1 cellular context compared by ENCODE assay signal in the genomic region with DNA sequence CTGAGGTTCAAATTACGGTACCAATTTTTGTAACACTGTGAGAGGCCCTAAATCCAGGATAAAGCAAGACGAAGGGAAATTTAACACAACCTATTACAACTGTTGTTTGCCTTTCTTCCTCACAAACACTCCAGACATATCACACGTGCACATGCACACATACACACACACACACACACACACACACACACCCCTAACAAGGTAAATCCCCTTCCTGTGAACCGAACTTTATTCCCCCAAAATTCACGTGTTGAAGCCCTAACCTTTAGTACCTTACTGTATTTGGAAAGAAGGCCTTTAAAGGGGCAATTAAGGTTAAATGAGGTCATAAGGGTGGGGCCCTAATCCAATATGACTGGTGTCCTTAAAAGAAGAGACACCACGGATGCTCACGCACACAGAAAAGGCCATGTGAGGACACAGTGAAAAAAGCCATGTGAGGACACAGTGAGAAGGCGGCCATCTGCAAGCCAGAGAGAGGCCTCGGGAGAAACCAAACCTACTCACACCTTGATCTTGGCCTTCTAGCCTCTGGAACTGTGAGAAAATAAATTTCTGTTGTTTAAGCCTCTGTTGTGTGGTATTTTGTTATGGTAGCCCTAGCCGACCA.
A peak's percentile ranks its signal among the peaks of the same experiment; 100 is the strongest.
TF ChIP-seq lines count a peak whose summit lies in the region.

No MANE protein-coding gene starts in this region.

TF ChIP-seq in HEK293, 187 proteins besides CTCF, POLR2A, EP300 and RAD21:
- TF ChIP-seq, protein P1, sequence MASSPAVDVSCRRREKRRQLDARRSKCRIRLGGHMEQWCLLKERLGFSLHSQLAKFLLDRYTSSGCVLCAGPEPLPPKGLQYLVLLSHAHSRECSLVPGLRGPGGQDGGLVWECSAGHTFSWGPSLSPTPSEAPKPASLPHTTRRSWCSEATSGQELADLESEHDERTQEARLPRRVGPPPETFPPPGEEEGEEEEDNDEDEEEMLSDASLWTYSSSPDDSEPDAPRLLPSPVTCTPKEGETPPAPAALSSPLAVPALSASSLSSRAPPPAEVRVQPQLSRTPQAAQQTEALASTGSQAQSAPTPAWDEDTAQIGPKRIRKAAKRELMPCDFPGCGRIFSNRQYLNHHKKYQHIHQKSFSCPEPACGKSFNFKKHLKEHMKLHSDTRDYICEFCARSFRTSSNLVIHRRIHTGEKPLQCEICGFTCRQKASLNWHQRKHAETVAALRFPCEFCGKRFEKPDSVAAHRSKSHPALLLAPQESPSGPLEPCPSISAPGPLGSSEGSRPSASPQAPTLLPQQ (tag by site-specific recombination; IDR thresholded peaks at IDR 0.05) = peak; percentile 76
- TF ChIP-seq, protein P2, sequence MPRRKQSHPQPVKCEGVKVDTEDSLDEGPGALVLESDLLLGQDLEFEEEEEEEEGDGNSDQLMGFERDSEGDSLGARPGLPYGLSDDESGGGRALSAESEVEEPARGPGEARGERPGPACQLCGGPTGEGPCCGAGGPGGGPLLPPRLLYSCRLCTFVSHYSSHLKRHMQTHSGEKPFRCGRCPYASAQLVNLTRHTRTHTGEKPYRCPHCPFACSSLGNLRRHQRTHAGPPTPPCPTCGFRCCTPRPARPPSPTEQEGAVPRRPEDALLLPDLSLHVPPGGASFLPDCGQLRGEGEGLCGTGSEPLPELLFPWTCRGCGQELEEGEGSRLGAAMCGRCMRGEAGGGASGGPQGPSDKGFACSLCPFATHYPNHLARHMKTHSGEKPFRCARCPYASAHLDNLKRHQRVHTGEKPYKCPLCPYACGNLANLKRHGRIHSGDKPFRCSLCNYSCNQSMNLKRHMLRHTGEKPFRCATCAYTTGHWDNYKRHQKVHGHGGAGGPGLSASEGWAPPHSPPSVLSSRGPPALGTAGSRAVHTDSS (tag by site-specific recombination; IDR thresholded peaks at IDR 0.05) = no peak
- TF ChIP-seq, protein P3, sequence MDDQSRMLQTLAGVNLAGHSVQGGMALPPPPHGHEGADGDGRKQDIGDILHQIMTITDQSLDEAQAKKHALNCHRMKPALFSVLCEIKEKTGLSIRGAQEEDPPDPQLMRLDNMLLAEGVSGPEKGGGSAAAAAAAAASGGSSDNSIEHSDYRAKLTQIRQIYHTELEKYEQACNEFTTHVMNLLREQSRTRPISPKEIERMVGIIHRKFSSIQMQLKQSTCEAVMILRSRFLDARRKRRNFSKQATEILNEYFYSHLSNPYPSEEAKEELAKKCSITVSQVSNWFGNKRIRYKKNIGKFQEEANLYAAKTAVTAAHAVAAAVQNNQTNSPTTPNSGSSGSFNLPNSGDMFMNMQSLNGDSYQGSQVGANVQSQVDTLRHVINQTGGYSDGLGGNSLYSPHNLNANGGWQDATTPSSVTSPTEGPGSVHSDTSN (CRISPR knock-in tag; IDR thresholded peaks at IDR 0.05) = no peak
- TF ChIP-seq ZNF433 (tag by site-specific recombination; IDR thresholded peaks at IDR 0.05; ENCODE audit: low read depth) (no peak), ZFP69B (tag by site-specific recombination; IDR thresholded peaks at IDR 0.05) (peak; percentile 58), ZBTB20 (tag by site-specific recombination; IDR thresholded peaks at IDR 0.05) (no peak), ZFP3 (tag by site-specific recombination; IDR thresholded peaks at IDR 0.05; ENCODE audit: low read depth) (no peak), ZNF548 (tag by site-specific recombination; IDR thresholded peaks at IDR 0.05) (peak; percentile 77), ZNF48 (tag by site-specific recombination; IDR thresholded peaks at IDR 0.05) (no peak)
- TF ChIP-seq, protein P4, sequence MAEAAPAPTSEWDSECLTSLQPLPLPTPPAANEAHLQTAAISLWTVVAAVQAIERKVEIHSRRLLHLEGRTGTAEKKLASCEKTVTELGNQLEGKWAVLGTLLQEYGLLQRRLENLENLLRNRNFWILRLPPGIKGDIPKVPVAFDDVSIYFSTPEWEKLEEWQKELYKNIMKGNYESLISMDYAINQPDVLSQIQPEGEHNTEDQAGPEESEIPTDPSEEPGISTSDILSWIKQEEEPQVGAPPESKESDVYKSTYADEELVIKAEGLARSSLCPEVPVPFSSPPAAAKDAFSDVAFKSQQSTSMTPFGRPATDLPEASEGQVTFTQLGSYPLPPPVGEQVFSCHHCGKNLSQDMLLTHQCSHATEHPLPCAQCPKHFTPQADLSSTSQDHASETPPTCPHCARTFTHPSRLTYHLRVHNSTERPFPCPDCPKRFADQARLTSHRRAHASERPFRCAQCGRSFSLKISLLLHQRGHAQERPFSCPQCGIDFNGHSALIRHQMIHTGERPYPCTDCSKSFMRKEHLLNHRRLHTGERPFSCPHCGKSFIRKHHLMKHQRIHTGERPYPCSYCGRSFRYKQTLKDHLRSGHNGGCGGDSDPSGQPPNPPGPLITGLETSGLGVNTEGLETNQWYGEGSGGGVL (tag by site-specific recombination; IDR thresholded peaks at IDR 0.05) = no peak
- TF ChIP-seq, protein P5, sequence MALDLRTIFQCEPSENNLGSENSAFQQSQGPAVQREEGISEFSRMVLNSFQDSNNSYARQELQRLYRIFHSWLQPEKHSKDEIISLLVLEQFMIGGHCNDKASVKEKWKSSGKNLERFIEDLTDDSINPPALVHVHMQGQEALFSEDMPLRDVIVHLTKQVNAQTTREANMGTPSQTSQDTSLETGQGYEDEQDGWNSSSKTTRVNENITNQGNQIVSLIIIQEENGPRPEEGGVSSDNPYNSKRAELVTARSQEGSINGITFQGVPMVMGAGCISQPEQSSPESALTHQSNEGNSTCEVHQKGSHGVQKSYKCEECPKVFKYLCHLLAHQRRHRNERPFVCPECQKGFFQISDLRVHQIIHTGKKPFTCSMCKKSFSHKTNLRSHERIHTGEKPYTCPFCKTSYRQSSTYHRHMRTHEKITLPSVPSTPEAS (tag by site-specific recombination; IDR thresholded peaks at IDR 0.05) = peak; percentile 30; the same call in 1 of the 2 replicates
TF ChIP-seq in HEK293: peak in this region for 4.
